In the genomic region with DNA sequence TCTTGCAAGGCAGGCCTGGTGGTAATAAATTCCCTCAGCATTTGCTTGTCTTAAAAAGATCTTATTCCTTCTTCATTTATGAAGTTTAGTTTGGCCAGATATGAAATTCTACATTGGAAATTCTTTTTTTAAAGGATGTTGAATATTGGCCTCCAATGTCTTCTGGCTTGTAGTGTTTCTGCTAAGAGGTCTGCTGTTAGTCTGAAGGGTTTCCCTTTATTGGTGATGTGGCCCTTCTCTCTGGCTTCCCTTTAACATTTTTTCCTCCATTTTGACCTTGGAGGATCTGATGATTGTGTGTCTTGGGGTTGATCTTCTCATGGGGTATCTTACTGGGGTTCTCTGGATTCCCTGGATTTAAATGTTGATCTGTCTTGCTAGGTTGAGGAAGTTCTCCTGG, we compare ENCODE assay signal across 34 cellular contexts.
"Had no signal": no experiment of that assay in that cellular context is flagged by ENCODE, and none has a peak within 500 bp of the region (broad histone marks: within the 10 kb centered on the region; RNA-seq: fewer than 3 reads in every experiment).

No MANE protein-coding gene starts in this region.

- H3K4me3 ChIP-seq: MG63 had no signal

- H3K36me3 ChIP-seq: MG63 had no signal

- DNase-seq: Karpas-422, Kasumi-1, MG63, MM.1S, MV-4-11, NCI-H1048, NCI-H1092, NCI-H1092 treated with DMSO at 0.1 percent for 48 hours, NCI-H1105, NCI-H1105 treated with DMSO at 0.1 percent for 48 hours, NCI-H1417, NCI-H1417 treated with DMSO at 0.1 percent for 48 hours, NCI-H1436, NCI-H1436 treated with DMSO at 0.1 percent for 48 hours, NCI-H146, NCI-H1694, NCI-H1694 treated with DMSO at 0.1 percent for 48 hours, NCI-H187, NCI-H187 treated with DMSO at 0.1 percent for 48 hours, NCI-H1930, NCI-H2029, NCI-H2029 treated with DMSO at 0.1 percent for 48 hours, NCI-H2081, NCI-H2081 treated with DMSO at 0.1 percent for 48 hours, NCI-H2107, NCI-H2171, NCI-H2171 treated with DMSO at 0.1 percent for 48 hours, NCI-H2227 treated with DMSO at 0.1 percent for 48 hours, NCI-H226, NCI-H345, NCI-H446, NCI-H446 treated with DMSO at 0.1 percent for 48 hours, NCI-H510A, NCI-H510A treated with DMSO at 0.1 percent for 48 hours had no signal
